1 cellular context compared by ENCODE assay signal in genomic region chr20:32457476-32457986, GRCh38.
TF ChIP-seq lines count a peak whose summit lies in the region.

No MANE protein-coding gene starts in this region.

TF ChIP-seq in HEK293, 187 proteins besides CTCF, POLR2A, EP300 and RAD21 (continued from another document and continues in another):
- TF ChIP-seq, protein P1, sequence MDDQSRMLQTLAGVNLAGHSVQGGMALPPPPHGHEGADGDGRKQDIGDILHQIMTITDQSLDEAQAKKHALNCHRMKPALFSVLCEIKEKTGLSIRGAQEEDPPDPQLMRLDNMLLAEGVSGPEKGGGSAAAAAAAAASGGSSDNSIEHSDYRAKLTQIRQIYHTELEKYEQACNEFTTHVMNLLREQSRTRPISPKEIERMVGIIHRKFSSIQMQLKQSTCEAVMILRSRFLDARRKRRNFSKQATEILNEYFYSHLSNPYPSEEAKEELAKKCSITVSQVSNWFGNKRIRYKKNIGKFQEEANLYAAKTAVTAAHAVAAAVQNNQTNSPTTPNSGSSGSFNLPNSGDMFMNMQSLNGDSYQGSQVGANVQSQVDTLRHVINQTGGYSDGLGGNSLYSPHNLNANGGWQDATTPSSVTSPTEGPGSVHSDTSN (CRISPR knock-in tag; IDR thresholded peaks at IDR 0.05) = peak; percentile 52; the same call in 1 of the 2 replicates
- TF ChIP-seq ZNF600 (tag by site-specific recombination; IDR thresholded peaks at IDR 0.05) (peak; percentile 69), ZNF354C (tag by site-specific recombination; IDR thresholded peaks at IDR 0.05; ENCODE audit: borderline replicate concordance, low read depth) (no peak), TCF7L2 (IDR thresholded peaks at IDR 0.05; ENCODE audit: borderline replicate concordance, low read depth, low read length) (no peak), ZNF76 (tag by site-specific recombination; IDR thresholded peaks at IDR 0.05; ENCODE audit: borderline replicate concordance, low read depth) (peak; percentile 40; the same call in 1 of the 2 replicates), ZNF510 (tag by site-specific recombination; IDR thresholded peaks at IDR 0.05; ENCODE audit: insufficient replicate concordance) (no peak), HOXA7 (CRISPR knock-in tag; IDR thresholded peaks at IDR 0.05; ENCODE audit: borderline replicate concordance) (no peak), ZNF184 (tag by site-specific recombination; IDR thresholded peaks at IDR 0.05) (no peak), ZBTB20 (tag by site-specific recombination; IDR thresholded peaks at IDR 0.05) (peak; percentile 87), ZNF335 (tag by site-specific recombination; conservative IDR thresholded peaks at IDR 0.05) (peak; percentile 58), ZNF280D (tag by site-specific recombination; IDR thresholded peaks at IDR 0.05) (no peak), ZNF670 (tag by site-specific recombination; IDR thresholded peaks at IDR 0.05; ENCODE audit: low read depth) (no peak), KLF9 (tag by site-specific recombination; IDR thresholded peaks at IDR 0.05; ENCODE audit: low read depth) (peak; percentile 54), INSM2 (tag by site-specific recombination; IDR thresholded peaks at IDR 0.05) (no peak), ZXDB (tag by site-specific recombination; IDR thresholded peaks at IDR 0.05) (no peak), WT1 (tag by site-specific recombination; IDR thresholded peaks at IDR 0.05) (0 out of 2 replicates have a peak, but pooled peaks have one; percentile 15), KLF8 (tag by site-specific recombination; IDR thresholded peaks at IDR 0.05) (no peak; the same call in 1 of the 2 replicates), ZNF121 (tag by site-specific recombination; IDR thresholded peaks at IDR 0.05) (no peak), SP2 (tag by site-specific recombination; IDR thresholded peaks at IDR 0.05) (peak; percentile 88), ZNF585B (tag by site-specific recombination; IDR thresholded peaks at IDR 0.05) (no peak), ZNF701 (tag by site-specific recombination; IDR thresholded peaks at IDR 0.05) (no peak), ZFP37 (tag by site-specific recombination; IDR thresholded peaks at IDR 0.05) (no peak), ZBTB8A (tag by site-specific recombination; IDR thresholded peaks at IDR 0.05) (peak; percentile 47), ZNF350 (tag by site-specific recombination; IDR thresholded peaks at IDR 0.05) (no peak), ZNF169 (tag by site-specific recombination; IDR thresholded peaks at IDR 0.05) (no peak), HOXC10 (CRISPR knock-in tag; IDR thresholded peaks at IDR 0.05) (no peak), ZIC2 (tag by site-specific recombination; IDR thresholded peaks at IDR 0.05) (peak; percentile 70; the same call in 1 of the 2 replicates), KLF17 (tag by site-specific recombination; IDR thresholded peaks at IDR 0.05) (peak; percentile 50; the same call in 1 of the 2 replicates), ZNF626 (tag by site-specific recombination; IDR thresholded peaks at IDR 0.05) (no peak), ZSCAN18 (tag by site-specific recombination; IDR thresholded peaks at IDR 0.05) (no peak), ZNF514 (tag by site-specific recombination; IDR thresholded peaks at IDR 0.05) (no peak), ZNF19 (tag by site-specific recombination; IDR thresholded peaks at IDR 0.05; ENCODE audit: low read depth) (no peak), ZNF266 (tag by site-specific recombination; IDR thresholded peaks at IDR 0.05; ENCODE audit: low read depth) (no peak)
- TF ChIP-seq, protein P2, sequence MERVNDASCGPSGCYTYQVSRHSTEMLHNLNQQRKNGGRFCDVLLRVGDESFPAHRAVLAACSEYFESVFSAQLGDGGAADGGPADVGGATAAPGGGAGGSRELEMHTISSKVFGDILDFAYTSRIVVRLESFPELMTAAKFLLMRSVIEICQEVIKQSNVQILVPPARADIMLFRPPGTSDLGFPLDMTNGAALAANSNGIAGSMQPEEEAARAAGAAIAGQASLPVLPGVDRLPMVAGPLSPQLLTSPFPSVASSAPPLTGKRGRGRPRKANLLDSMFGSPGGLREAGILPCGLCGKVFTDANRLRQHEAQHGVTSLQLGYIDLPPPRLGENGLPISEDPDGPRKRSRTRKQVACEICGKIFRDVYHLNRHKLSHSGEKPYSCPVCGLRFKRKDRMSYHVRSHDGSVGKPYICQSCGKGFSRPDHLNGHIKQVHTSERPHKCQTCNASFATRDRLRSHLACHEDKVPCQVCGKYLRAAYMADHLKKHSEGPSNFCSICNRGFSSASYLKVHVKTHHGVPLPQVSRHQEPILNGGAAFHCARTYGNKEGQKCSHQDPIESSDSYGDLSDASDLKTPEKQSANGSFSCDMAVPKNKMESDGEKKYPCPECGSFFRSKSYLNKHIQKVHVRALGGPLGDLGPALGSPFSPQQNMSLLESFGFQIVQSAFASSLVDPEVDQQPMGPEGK (tag by site-specific recombination; IDR thresholded peaks at IDR 0.05) = peak; percentile 15; the same call in 1 of the 2 replicates
- TF ChIP-seq, protein P3, sequence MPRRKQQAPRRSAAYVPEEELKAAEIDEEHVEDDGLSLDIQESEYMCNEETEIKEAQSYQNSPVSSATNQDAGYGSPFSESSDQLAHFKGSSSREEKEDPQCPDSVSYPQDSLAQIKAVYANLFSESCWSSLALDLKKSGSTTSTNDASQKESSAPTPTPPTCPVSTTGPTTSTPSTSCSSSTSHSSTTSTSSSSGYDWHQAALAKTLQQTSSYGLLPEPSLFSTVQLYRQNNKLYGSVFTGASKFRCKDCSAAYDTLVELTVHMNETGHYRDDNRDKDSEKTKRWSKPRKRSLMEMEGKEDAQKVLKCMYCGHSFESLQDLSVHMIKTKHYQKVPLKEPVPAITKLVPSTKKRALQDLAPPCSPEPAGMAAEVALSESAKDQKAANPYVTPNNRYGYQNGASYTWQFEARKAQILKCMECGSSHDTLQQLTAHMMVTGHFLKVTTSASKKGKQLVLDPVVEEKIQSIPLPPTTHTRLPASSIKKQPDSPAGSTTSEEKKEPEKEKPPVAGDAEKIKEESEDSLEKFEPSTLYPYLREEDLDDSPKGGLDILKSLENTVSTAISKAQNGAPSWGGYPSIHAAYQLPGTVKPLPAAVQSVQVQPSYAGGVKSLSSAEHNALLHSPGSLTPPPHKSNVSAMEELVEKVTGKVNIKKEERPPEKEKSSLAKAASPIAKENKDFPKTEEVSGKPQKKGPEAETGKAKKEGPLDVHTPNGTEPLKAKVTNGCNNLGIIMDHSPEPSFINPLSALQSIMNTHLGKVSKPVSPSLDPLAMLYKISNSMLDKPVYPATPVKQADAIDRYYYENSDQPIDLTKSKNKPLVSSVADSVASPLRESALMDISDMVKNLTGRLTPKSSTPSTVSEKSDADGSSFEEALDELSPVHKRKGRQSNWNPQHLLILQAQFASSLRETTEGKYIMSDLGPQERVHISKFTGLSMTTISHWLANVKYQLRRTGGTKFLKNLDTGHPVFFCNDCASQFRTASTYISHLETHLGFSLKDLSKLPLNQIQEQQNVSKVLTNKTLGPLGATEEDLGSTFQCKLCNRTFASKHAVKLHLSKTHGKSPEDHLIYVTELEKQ (tag by site-specific recombination; IDR thresholded peaks at IDR 0.05; ENCODE audit: borderline replicate concordance) = no peak
- TF ChIP-seq, protein P4, sequence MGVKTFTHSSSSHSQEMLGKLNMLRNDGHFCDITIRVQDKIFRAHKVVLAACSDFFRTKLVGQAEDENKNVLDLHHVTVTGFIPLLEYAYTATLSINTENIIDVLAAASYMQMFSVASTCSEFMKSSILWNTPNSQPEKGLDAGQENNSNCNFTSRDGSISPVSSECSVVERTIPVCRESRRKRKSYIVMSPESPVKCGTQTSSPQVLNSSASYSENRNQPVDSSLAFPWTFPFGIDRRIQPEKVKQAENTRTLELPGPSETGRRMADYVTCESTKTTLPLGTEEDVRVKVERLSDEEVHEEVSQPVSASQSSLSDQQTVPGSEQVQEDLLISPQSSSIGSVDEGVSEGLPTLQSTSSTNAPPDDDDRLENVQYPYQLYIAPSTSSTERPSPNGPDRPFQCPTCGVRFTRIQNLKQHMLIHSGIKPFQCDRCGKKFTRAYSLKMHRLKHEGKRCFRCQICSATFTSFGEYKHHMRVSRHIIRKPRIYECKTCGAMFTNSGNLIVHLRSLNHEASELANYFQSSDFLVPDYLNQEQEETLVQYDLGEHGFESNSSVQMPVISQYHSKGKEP (tag by site-specific recombination; IDR thresholded peaks at IDR 0.05) = no peak
- TF ChIP-seq, protein P5, sequence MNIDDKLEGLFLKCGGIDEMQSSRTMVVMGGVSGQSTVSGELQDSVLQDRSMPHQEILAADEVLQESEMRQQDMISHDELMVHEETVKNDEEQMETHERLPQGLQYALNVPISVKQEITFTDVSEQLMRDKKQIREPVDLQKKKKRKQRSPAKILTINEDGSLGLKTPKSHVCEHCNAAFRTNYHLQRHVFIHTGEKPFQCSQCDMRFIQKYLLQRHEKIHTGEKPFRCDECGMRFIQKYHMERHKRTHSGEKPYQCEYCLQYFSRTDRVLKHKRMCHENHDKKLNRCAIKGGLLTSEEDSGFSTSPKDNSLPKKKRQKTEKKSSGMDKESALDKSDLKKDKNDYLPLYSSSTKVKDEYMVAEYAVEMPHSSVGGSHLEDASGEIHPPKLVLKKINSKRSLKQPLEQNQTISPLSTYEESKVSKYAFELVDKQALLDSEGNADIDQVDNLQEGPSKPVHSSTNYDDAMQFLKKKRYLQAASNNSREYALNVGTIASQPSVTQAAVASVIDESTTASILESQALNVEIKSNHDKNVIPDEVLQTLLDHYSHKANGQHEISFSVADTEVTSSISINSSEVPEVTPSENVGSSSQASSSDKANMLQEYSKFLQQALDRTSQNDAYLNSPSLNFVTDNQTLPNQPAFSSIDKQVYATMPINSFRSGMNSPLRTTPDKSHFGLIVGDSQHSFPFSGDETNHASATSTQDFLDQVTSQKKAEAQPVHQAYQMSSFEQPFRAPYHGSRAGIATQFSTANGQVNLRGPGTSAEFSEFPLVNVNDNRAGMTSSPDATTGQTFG (tag by site-specific recombination; IDR thresholded peaks at IDR 0.05; ENCODE audit: borderline replicate concordance) = no peak
- TF ChIP-seq, protein P6, sequence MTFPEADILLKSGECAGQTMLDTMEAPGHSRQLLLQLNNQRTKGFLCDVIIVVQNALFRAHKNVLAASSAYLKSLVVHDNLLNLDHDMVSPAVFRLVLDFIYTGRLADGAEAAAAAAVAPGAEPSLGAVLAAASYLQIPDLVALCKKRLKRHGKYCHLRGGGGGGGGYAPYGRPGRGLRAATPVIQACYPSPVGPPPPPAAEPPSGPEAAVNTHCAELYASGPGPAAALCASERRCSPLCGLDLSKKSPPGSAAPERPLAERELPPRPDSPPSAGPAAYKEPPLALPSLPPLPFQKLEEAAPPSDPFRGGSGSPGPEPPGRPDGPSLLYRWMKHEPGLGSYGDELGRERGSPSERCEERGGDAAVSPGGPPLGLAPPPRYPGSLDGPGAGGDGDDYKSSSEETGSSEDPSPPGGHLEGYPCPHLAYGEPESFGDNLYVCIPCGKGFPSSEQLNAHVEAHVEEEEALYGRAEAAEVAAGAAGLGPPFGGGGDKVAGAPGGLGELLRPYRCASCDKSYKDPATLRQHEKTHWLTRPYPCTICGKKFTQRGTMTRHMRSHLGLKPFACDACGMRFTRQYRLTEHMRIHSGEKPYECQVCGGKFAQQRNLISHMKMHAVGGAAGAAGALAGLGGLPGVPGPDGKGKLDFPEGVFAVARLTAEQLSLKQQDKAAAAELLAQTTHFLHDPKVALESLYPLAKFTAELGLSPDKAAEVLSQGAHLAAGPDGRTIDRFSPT (tag by site-specific recombination; IDR thresholded peaks at IDR 0.05) = no peak; the same call in 1 of the 2 replicates
